19 cellular contexts compared by ENCODE assay signal in genomic region chr6:147227770-147228320, GRCh38. TPM values are rescaled to one million over a fixed set of nuclear protein-coding genes. Genes with fewer than 3 reads are reported as not detected.
A peak's percentile ranks its signal among the peaks of the same experiment; 100 is the strongest.
DNase-seq lines count a peak whose midpoint lies in the region; ATAC-seq lines count a peak whose summit lies in the region.
"Had no signal": no experiment of that assay in that cellular context is flagged by ENCODE, and none has a peak within 500 bp of the region (broad histone marks: within the 10 kb centered on the region; RNA-seq: fewer than 3 reads in every experiment).

No MANE protein-coding gene starts in this region.

- no peak overlapping the region for H2AFZ ChIP-seq in ACC112 (ENCODE audit: low read length, unreplicated experiment)

- peaks cover 4% of the 10 kb centered on the region for H3K36me3 Mint-ChIP-seq in T-helper 17 cell (ENCODE audit: low read depth)

- no peaks in the 10 kb centered on the region for H3K9me3 ChIP-seq in T-helper 17 cell (ENCODE audit: control insufficient read depth, low read length, poor library complexity, severe bottlenecking)
- H3K9me3 ChIP-seq: esophagus muscularis mucosa had no signal

- H3K4me1 Mint-ChIP-seq in T-helper 17 cell = peaks cover 29% of the 10 kb centered on the region

- DNase-seq in EL (peak; percentile 17), T-helper 17 cell (no peak), kidney tubule cell (ENCODE audit: low spot score) (peak; percentile 8), posterior cingulate gyrus (no peak), cardiac septum (ENCODE audit: low spot score) (no peak)
- DNase-seq in activated CD4-positive, alpha-beta T cell treated with anti-CD3 and anti-CD28 coated beads, Interleukin-2, amount 50 U/mL, for 48 hours = no peak
- DNase-seq: activated CD8-positive, alpha-beta memory T cell treated with anti-CD3 and anti-CD28 coated beads for 24 hours; central memory CD4-positive, alpha-beta T cell; DMS79 treated with DMSO at 0.1 percent for 48 hours; effector CD4-positive, alpha-beta T cell; NCI-H2081; NCI-H510A treated with DMSO at 0.1 percent for 48 hours; nucleus accumbens; retina; T-cell had no signal

- no peak overlapping the region for H3K4me3 Mint-ChIP-seq in T-helper 17 cell
- H3K4me3 Mint-ChIP-seq: activated T-helper 17 cell treated with anti-CD3 and anti-CD28 coated beads, Interleukin-2, amount 50 U/mL, for 72 hours had no signal

- no peaks in the 10 kb centered on the region for H3K27me3 Mint-ChIP-seq in T-helper 17 cell
- H3K27me3 Mint-ChIP-seq: activated T-helper 17 cell treated with anti-CD3 and anti-CD28 coated beads, Interleukin-2, amount 50 U/mL, for 72 hours; T-cell had no signal

- no peak for ATAC-seq in T-helper 17 cell
- no peak for ATAC-seq in HG03442 (IDR thresholded peaks at IDR 0.05; ENCODE audit: unreplicated experiment)
- ATAC-seq: activated T-helper 17 cell treated with anti-CD3 and anti-CD28 coated beads, Interleukin-2, amount 50 U/mL, for 72 hours had no signal

- 0 out of 2 replicates have a peak overlapping the region, but pooled peaks have one; percentile 7 for H3K27ac ChIP-seq in ACC112 (ENCODE audit: low read depth, low read length)
- H3K27ac ChIP-seq: esophagus muscularis mucosa had no signal

- H3K79me2 ChIP-seq in ACC112 (ENCODE audit: control insufficient read depth, insufficient read depth, low read length, unreplicated experiment) = peaks cover 76% of the 10 kb centered on the region

- H3K36me3 ChIP-seq in ACC112 (ENCODE audit: insufficient read depth, low read length) = peaks cover 32% of the 10 kb centered on the region
- H3K36me3 ChIP-seq: esophagus muscularis mucosa had no signal

- H3K27me3 ChIP-seq in ACC112 (ENCODE audit: insufficient read depth, low read length) = no peaks in the 10 kb centered on the region
- H3K27me3 ChIP-seq: esophagus muscularis mucosa had no signal

- H3K4me3 ChIP-seq in ACC112 (ENCODE audit: low read depth, low read length) = no peak overlapping the region
- H3K4me3 ChIP-seq: esophagus muscularis mucosa had no signal

- intact Hi-C loops in posterior cingulate gyrus (cut with DNase I) = no loop called here
- intact Hi-C loops in cardiac septum (cut with DNase I) = no loop called here

- H3K4me1 ChIP-seq in ACC112 (ENCODE audit: control insufficient read depth, insufficient read depth, low read length, unreplicated experiment) = peaks cover 9% of the 10 kb centered on the region
- H3K4me1 ChIP-seq: esophagus muscularis mucosa had no signal

- peak overlapping the region; percentile 29 for H3K27ac Mint-ChIP-seq in T-helper 17 cell
- H3K27ac Mint-ChIP-seq: activated T-helper 17 cell treated with anti-CD3 and anti-CD28 coated beads, Interleukin-2, amount 50 U/mL, for 72 hours had no signal

RNA-seq across cellular contexts. Expression of gene STXBP5, which starts 23.6 kb away (rescaled TPM):
- total RNA-seq in T-helper 17 cell (10 to 100 TPM; 20.8 to 22.1 TPM), cardiac septum (17.7 TPM)

Comparison
In these comparisons a context has a peak if more than half of its experiments do, and no peak if none do; other contexts are left out.
1. DNase-seq: peak in EL (single experiment) and kidney tubule cell (single experiment); none in T-helper 17 cell (0 of 3), activated CD4-positive, alpha-beta T cell treated with anti-CD3 and anti-CD28 coated beads, Interleukin-2, amount 50 U/mL, for 48 hours (0 of 2), posterior cingulate gyrus (0 of 10) and cardiac septum (single experiment).